17 cellular contexts compared by ENCODE assay signal in the genomic region with DNA sequence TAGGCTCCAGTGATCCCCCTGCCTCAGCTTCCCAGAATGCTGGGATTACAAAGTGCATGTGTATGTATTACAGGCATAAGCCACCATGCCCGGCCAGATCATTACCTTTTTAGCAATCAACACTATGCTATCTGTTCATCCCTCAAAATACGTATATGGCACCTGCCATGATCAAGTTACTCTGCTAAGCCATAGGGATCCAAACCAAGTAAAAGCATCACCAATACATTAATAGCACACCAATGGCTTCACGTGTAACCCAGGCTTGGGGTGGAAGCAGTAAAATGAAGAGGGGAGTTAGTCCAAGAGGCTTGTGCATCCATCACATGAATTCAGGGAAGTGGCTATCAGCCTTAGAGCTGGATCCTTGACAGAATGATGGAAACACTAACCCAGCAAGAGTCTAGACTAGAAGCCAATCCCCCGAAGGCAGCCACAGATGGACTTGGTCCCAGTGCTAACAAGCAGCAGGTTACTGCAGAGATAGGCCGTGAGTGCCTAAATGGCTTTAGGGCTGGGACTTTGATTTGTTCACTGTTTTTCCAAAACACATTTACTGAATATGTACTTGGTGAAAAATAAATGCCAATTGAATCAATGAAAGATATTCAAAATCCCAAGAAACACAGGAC. TPM values are rescaled to one million over a fixed set of nuclear protein-coding genes. Genes with fewer than 3 reads are reported as not detected.
A peak's percentile ranks its signal among the peaks of the same experiment; 100 is the strongest.
DNase-seq lines count a peak whose midpoint lies in the region; ATAC-seq, FAIRE-seq and TF ChIP-seq lines count a peak whose summit lies in the region.
"Had no signal": no experiment of that assay in that cellular context is flagged by ENCODE, and none has a peak within 500 bp of the region (broad histone marks: within the 10 kb centered on the region; RNA-seq: fewer than 3 reads in every experiment).

No MANE protein-coding gene starts in this region.

- H3K9ac ChIP-seq in K562 (ENCODE audit: insufficient read depth in 1 of 2, low read depth in 2 of 2, low read length in 2 of 2) = no peak overlapping the region; a peak in 1 of 4 replicates

- WGBS in K562 (ENCODE audit: insufficient coverage, low coverage, missing lambda C conversion rate) = 59% methylated on average over 5 of the region's 5 CpGs

- peak; percentile 15 for FAIRE-seq in K562 (lab: Jason Lieb, UNC)

- H3K27me3 Mint-ChIP-seq in memory B cell (no peaks in the 10 kb centered on the region), type B pancreatic cell (no peaks in the 10 kb centered on the region)
- no peaks in the 10 kb centered on the region for H3K27me3 Mint-ChIP-seq in activated CD4-positive, alpha-beta T cell treated with anti-CD3 and anti-CD28 coated beads, Interleukin-2, amount 10 ng/mL, durations not matched to agents 24 days and 14 days

- no peak for TF ChIP-seq RAD21 in K562 (CRISPR knock-in tag; conservative IDR thresholded peaks at IDR 0.05 in 1 of 2, IDR thresholded peaks at IDR 0.05 in 1 of 2)

- H3K9me1 ChIP-seq in K562 (ENCODE audit: control insufficient read depth, insufficient read depth, low read length) = peaks cover 3% of the 10 kb centered on the region

- POLR2A ChIA-PET in K562 (lab: Yijun Ruan, JAX) = interaction anchor here (2.2 to 6.9 kb wide), 2 partner anchors 11 to 15 kb away, joined by 8 to 64 read pairs; partner anchors contain the start of genes HDLBP and SEPTIN2

- in situ Hi-C loops in K562 (cut with MboI) = no loop called here

- no peak overlapping the region for H3K4me3 Mint-ChIP-seq in memory B cell
- peak overlapping the region; percentile 25 for H3K4me3 Mint-ChIP-seq in type B pancreatic cell
- H3K4me3 Mint-ChIP-seq in activated CD4-positive, alpha-beta T cell treated with anti-CD3 and anti-CD28 coated beads, Interleukin-2, amount 10 ng/mL, durations not matched to agents 24 days and 14 days = no peak overlapping the region
- H3K4me3 Mint-ChIP-seq: CD14-positive monocyte had no signal

- H3K9me3 Mint-ChIP-seq in memory B cell = no peaks in the 10 kb centered on the region
- H3K9me3 Mint-ChIP-seq in type B pancreatic cell = no peaks in the 10 kb centered on the region
- H3K9me3 Mint-ChIP-seq in activated CD4-positive, alpha-beta T cell treated with anti-CD3 and anti-CD28 coated beads, Interleukin-2, amount 10 ng/mL, durations not matched to agents 24 days and 14 days = no peaks in the 10 kb centered on the region
- H3K9me3 Mint-ChIP-seq: CD14-positive monocyte had no signal

- H3K27me3 ChIP-seq in K562 (ENCODE audit: control insufficient read depth in 2 of 2, insufficient read depth in 2 of 2, low read length in 2 of 2) = no peaks in the 10 kb centered on the region

- peaks cover 24 to 27% of the 10 kb centered on the region in 2 experiments; a peak in 4 of 5 replicates for H3K4me1 ChIP-seq in K562 (replicated peaks in 1 of 2; ENCODE audit: control insufficient read depth in 2 of 2, insufficient read depth in 2 of 2, low read length in 2 of 2)
- H3K4me1 ChIP-seq: Caco-2 had no signal

- no peak overlapping the region for H3K27ac ChIP-seq in K562 (ENCODE audit: extremely low read depth, low read depth, low read length)
- H3K27ac ChIP-seq: HL-60 had no signal

- no peak for TF ChIP-seq CTCF in K562 (IDR thresholded peaks at IDR 0.05 in 2 of 3, conservative IDR thresholded peaks at IDR 0.05 in 1 of 3; ENCODE audit: insufficient read depth in 2 of 3, low read depth in 1 of 3, low read length in 3 of 3)
- no peak for TF ChIP-seq CTCF in type B pancreatic cell (conservative IDR thresholded peaks at IDR 0.05)

- CTCF ChIA-PET in K562 (lab: Yijun Ruan, JAX; ENCODE audit: low intra/inter-chr PET ratio) = no interaction called here

- H3K4me1 Mint-ChIP-seq in memory B cell = peaks cover 35% of the 10 kb centered on the region
- H3K4me1 Mint-ChIP-seq in type B pancreatic cell (ENCODE audit: unreplicated experiment) = peaks cover 44% of the 10 kb centered on the region
- peaks cover 33% of the 10 kb centered on the region for H3K4me1 Mint-ChIP-seq in activated CD4-positive, alpha-beta T cell treated with anti-CD3 and anti-CD28 coated beads, Interleukin-2, amount 10 ng/mL, durations not matched to agents 24 days and 14 days

- TF ChIP-seq EP300 in K562 (IDR thresholded peaks at IDR 0.05; ENCODE audit: low read length) = no peak

- H3K9me3 ChIP-seq in K562 (replicated peaks; ENCODE audit: control insufficient read depth, insufficient read depth, low read depth, low read length) = no peaks in the 10 kb centered on the region
- H3K9me3 ChIP-seq: Caco-2 had no signal

- DNase-seq in Right ventricle myocardium superior (no peak), left cardiac atrium (no peak), K562 (ENCODE audit: extremely low read depth in 1 of 4, low spot score in 3 of 4) (no peak), memory B cell (ENCODE audit: low spot score in 2 of 2) (no peak), type B pancreatic cell (ENCODE audit: extremely low spot score, unreplicated experiment) (no peak), SIG-M5 treated with dmso at 0.1 percent for 504 hours (lab: John Stamatoyannopoulos, UW; ENCODE audit: unreplicated experiment) (no peak), NCI-H524 treated with DMSO at 0.1 percent for 48 hours (lab: John Stamatoyannopoulos, UW) (no peak)
- DNase-seq in activated CD4-positive, alpha-beta T cell treated with anti-CD3 and anti-CD28 coated beads, Interleukin-2, amount 10 ng/mL, durations not matched to agents 24 days and 14 days = no peak
- DNase-seq: Caco-2, GDM1, KG1, NCI-H1105, NCI-H187 treated with DMSO at 0.1 percent for 48 hours, NCI-H446, NCI-H774 had no signal

- ATAC-seq in Right ventricle myocardium superior (ENCODE audit: poor library complexity) (peak; percentile 40), left cardiac atrium (no peak), K562 (no peak), memory B cell (ENCODE audit: low read depth) (no peak)

- peak overlapping the region; percentile 85 for H3K27ac Mint-ChIP-seq in memory B cell
- H3K27ac Mint-ChIP-seq in type B pancreatic cell = no peak overlapping the region
- H3K27ac Mint-ChIP-seq in activated CD4-positive, alpha-beta T cell treated with anti-CD3 and anti-CD28 coated beads, Interleukin-2, amount 10 ng/mL, durations not matched to agents 24 days and 14 days = no peak overlapping the region

- no peak for TF ChIP-seq POLR2A in K562 (conservative IDR thresholded peaks at IDR 0.05)

- H3K36me3 ChIP-seq in K562 (ENCODE audit: control insufficient read depth, insufficient read depth, low read length) = peaks cover 18% of the 10 kb centered on the region; the same call in 2 of the 3 replicates

- H4K20me1 ChIP-seq in K562 (replicated peaks; ENCODE audit: control insufficient read depth, insufficient read depth, low read length) = peaks cover 43% of the 10 kb centered on the region

- no peak overlapping the region for H2AFZ ChIP-seq in K562 (ENCODE audit: low read depth, low read length)

- H3K4me3 ChIP-seq in K562 = no peak overlapping the region

- H3K4me2 ChIP-seq in K562 (ENCODE audit: insufficient read depth, low read length) = no peak overlapping the region

- intact Hi-C loops in Right ventricle myocardium superior (cut with DNase I) = no loop called here
- intact Hi-C loops in left cardiac atrium (cut with DNase I) = no loop called here
- intact Hi-C loops in K562 (cut with micrococcal nuclease) = no loop called here
- intact Hi-C loops in activated CD4-positive, alpha-beta T cell treated with anti-CD3 and anti-CD28 coated beads, Interleukin-2, amount 10 ng/mL, durations not matched to agents 24 days and 14 days (cut with micrococcal nuclease) = no loop called here

- no TSS peak for BruUV-seq in K562 (replicated peaks; lab: Mats Ljungman, UMichigan)

- H3K79me2 ChIP-seq in K562 (ENCODE audit: control insufficient read depth, insufficient read depth, low read length) = peaks cover 97% of the 10 kb centered on the region

- H3K36me3 Mint-ChIP-seq in memory B cell (peaks cover 1% of the 10 kb centered on the region), type B pancreatic cell (peaks cover 10% of the 10 kb centered on the region)
- H3K36me3 Mint-ChIP-seq in activated CD4-positive, alpha-beta T cell treated with anti-CD3 and anti-CD28 coated beads, Interleukin-2, amount 10 ng/mL, durations not matched to agents 24 days and 14 days (ENCODE audit: low read depth) = peaks cover 3% of the 10 kb centered on the region

RNA-seq across cellular contexts. Expression of gene HDLBP, which starts 11.3 kb away (rescaled TPM):
- total RNA-seq in Right ventricle myocardium superior = 373 TPM
- 100 to 1,000 TPM; 357 to 358 TPM for total RNA-seq in left cardiac atrium
- 614 and 791 TPM in 2 replicates for total RNA-seq in K562 (2011; cell fraction: chromatin; rRNA removed; ENCODE audit: low replicate concordance)
- total RNA-seq in K562 (2011; cell fraction: nucleolus; rRNA removed) = 306 TPM in 2 replicates
- 325 and 335 TPM in 2 replicates for total RNA-seq in K562 (2011; cell fraction: nucleoplasm; rRNA removed)
- 254 and 333 TPM in 2 replicates for total RNA-seq in K562 (2014; rRNA removed)
- 123 and 130 TPM in 2 replicates for total RNA-seq in K562 (2014; rRNA removed; fragmentation: Illumina TruSeq; extraction: Trizol)
- 163 and 180 TPM in 2 replicates for total RNA-seq in K562 (2015; rRNA removed; fragmentation: Illumina TruSeq; extraction: Trizol)
- 221 and 223 TPM in 2 replicates for total RNA-seq in K562 (2021)
- 106 and 166 TPM in 2 replicates for polyA plus RNA-seq in K562 (2011; rRNA removed)
- polyA plus RNA-seq in K562 (2011; cell fraction: cytosol; rRNA removed) = 115 and 144 TPM in 2 replicates
- 272 and 310 TPM in 2 replicates for polyA plus RNA-seq in K562 (2011; cell fraction: nucleus; rRNA removed)
- 126 and 183 TPM in 2 replicates for polyA plus RNA-seq in K562 (2012)
- 240 and 378 TPM in 2 replicates for polyA plus RNA-seq in K562 (2014; fragmentation: Illumina TruSeq; extraction: Trizol)
- 10 to 100 TPM; 24.4 to 68.4 TPM for polyA plus RNA-seq in K562 (2014; fragmentation: Nextera tagmentation; extraction: Ambion mirVana)
- polyA plus RNA-seq in K562 (2014; rRNA removed) = 111 and 146 TPM in 2 replicates
- 213 and 275 TPM in 2 replicates for polyA minus RNA-seq in K562 (2011; rRNA and poly(A)+ RNA removed)
- 161 and 189 TPM in 2 replicates for polyA minus RNA-seq in K562 (2011; cell fraction: cytosol; rRNA and poly(A)+ RNA removed)
- polyA minus RNA-seq in K562 (2011; cell fraction: nucleus; rRNA and poly(A)+ RNA removed) = 111 and 215 TPM in 2 replicates
- total RNA-seq in type B pancreatic cell (ENCODE audit: low replicate concordance) = 466 and 659 TPM in 2 replicates
- total RNA-seq in activated CD4-positive, alpha-beta T cell treated with anti-CD3 and anti-CD28 coated beads, Interleukin-2, amount 10 ng/mL, durations not matched to agents 24 days and 14 days = 266 and 270 TPM in 2 replicates

RNA-seq across cellular contexts. Expression of gene SEPTIN2, which starts 11.6 kb away (rescaled TPM):
- 139 TPM for total RNA-seq in Right ventricle myocardium superior
- 100 to 1,000 TPM; 194 to 328 TPM for total RNA-seq in left cardiac atrium
- total RNA-seq in K562 (2011; cell fraction: chromatin; rRNA removed; ENCODE audit: low replicate concordance) = 162 and 401 TPM in 2 replicates
- 89.9 and 107 TPM in 2 replicates for total RNA-seq in K562 (2011; cell fraction: nucleolus; rRNA removed)
- total RNA-seq in K562 (2011; cell fraction: nucleoplasm; rRNA removed) = 233 and 405 TPM in 2 replicates
- 132 and 145 TPM in 2 replicates for total RNA-seq in K562 (2014; rRNA removed)
- total RNA-seq in K562 (2014; rRNA removed; fragmentation: Illumina TruSeq; extraction: Trizol) = 169 and 197 TPM in 2 replicates
- total RNA-seq in K562 (2015; rRNA removed; fragmentation: Illumina TruSeq; extraction: Trizol) = 149 and 166 TPM in 2 replicates
- total RNA-seq in K562 (2021) = 144 and 162 TPM in 2 replicates
- polyA plus RNA-seq in K562 (2011; rRNA removed) = 271 and 367 TPM in 2 replicates
- 90.2 and 172 TPM in 2 replicates for polyA plus RNA-seq in K562 (2011; cell fraction: cytosol; rRNA removed)
- polyA plus RNA-seq in K562 (2011; cell fraction: nucleus; rRNA removed) = 157 and 224 TPM in 2 replicates
- polyA plus RNA-seq in K562 (2012) = 139 and 187 TPM in 2 replicates
- polyA plus RNA-seq in K562 (2014; fragmentation: Illumina TruSeq; extraction: Trizol) = 232 and 235 TPM in 2 replicates
- 100 to 1,000 TPM; 121 to 201 TPM for polyA plus RNA-seq in K562 (2014; fragmentation: Nextera tagmentation; extraction: Ambion mirVana)
- polyA plus RNA-seq in K562 (2014; rRNA removed) = 164 and 179 TPM in 2 replicates
- polyA minus RNA-seq in K562 (2011; rRNA and poly(A)+ RNA removed) = 260 and 291 TPM in 2 replicates
- 84.3 and 90.8 TPM in 2 replicates for polyA minus RNA-seq in K562 (2011; cell fraction: cytosol; rRNA and poly(A)+ RNA removed)
- polyA minus RNA-seq in K562 (2011; cell fraction: nucleus; rRNA and poly(A)+ RNA removed) = 82.0 and 123 TPM in 2 replicates
- total RNA-seq in type B pancreatic cell (ENCODE audit: low replicate concordance) = 333 and 425 TPM in 2 replicates
- total RNA-seq in activated CD4-positive, alpha-beta T cell treated with anti-CD3 and anti-CD28 coated beads, Interleukin-2, amount 10 ng/mL, durations not matched to agents 24 days and 14 days = 212 and 215 TPM in 2 replicates

RNA-seq across cellular contexts. Expression of gene FARP2, which starts 51.9 kb away (rescaled TPM):
- total RNA-seq in Right ventricle myocardium superior = 14.0 TPM
- 10 to 100 TPM; 18.1 to 28.3 TPM for total RNA-seq in left cardiac atrium
- 47.3 and 56.4 TPM in 2 replicates for total RNA-seq in K562 (2011; cell fraction: chromatin; rRNA removed; ENCODE audit: low replicate concordance)
- 21.8 and 22.8 TPM in 2 replicates for total RNA-seq in K562 (2011; cell fraction: nucleolus; rRNA removed)
- total RNA-seq in K562 (2011; cell fraction: nucleoplasm; rRNA removed) = 34.2 and 47.6 TPM in 2 replicates
- total RNA-seq in K562 (2014; rRNA removed) = 16.0 and 17.1 TPM in 2 replicates
- 25.3 and 25.5 TPM in 2 replicates for total RNA-seq in K562 (2014; rRNA removed; fragmentation: Illumina TruSeq; extraction: Trizol)
- total RNA-seq in K562 (2015; rRNA removed; fragmentation: Illumina TruSeq; extraction: Trizol) = 20.1 and 21.1 TPM in 2 replicates
- 32.5 and 38.1 TPM in 2 replicates for total RNA-seq in K562 (2021)
- 22.8 and 35.0 TPM in 2 replicates for polyA plus RNA-seq in K562 (2011; rRNA removed)
- polyA plus RNA-seq in K562 (2011; cell fraction: cytosol; rRNA removed) = 17.8 and 20.1 TPM in 2 replicates
- 25.5 and 34.7 TPM in 2 replicates for polyA plus RNA-seq in K562 (2011; cell fraction: nucleus; rRNA removed)
- polyA plus RNA-seq in K562 (2012) = 12.2 and 14.5 TPM in 2 replicates
- 23.5 and 23.6 TPM in 2 replicates for polyA plus RNA-seq in K562 (2014; fragmentation: Illumina TruSeq; extraction: Trizol)
- 1 to 10 TPM; 4.1 to 5.9 TPM for polyA plus RNA-seq in K562 (2014; fragmentation: Nextera tagmentation; extraction: Ambion mirVana)
- 17.5 and 22.4 TPM in 2 replicates for polyA plus RNA-seq in K562 (2014; rRNA removed)
- polyA minus RNA-seq in K562 (2011; rRNA and poly(A)+ RNA removed) = 28.9 and 51.2 TPM in 2 replicates
- 19.7 and 27.7 TPM in 2 replicates for polyA minus RNA-seq in K562 (2011; cell fraction: cytosol; rRNA and poly(A)+ RNA removed)
- 10.6 and 16.6 TPM in 2 replicates for polyA minus RNA-seq in K562 (2011; cell fraction: nucleus; rRNA and poly(A)+ RNA removed)
- 62.5 and 71.1 TPM in 2 replicates for total RNA-seq in type B pancreatic cell (ENCODE audit: low replicate concordance)
- 36.5 and 43.1 TPM in 2 replicates for total RNA-seq in activated CD4-positive, alpha-beta T cell treated with anti-CD3 and anti-CD28 coated beads, Interleukin-2, amount 10 ng/mL, durations not matched to agents 24 days and 14 days
